ENCODE assay signal across 15 cellular contexts in the genomic region with DNA sequence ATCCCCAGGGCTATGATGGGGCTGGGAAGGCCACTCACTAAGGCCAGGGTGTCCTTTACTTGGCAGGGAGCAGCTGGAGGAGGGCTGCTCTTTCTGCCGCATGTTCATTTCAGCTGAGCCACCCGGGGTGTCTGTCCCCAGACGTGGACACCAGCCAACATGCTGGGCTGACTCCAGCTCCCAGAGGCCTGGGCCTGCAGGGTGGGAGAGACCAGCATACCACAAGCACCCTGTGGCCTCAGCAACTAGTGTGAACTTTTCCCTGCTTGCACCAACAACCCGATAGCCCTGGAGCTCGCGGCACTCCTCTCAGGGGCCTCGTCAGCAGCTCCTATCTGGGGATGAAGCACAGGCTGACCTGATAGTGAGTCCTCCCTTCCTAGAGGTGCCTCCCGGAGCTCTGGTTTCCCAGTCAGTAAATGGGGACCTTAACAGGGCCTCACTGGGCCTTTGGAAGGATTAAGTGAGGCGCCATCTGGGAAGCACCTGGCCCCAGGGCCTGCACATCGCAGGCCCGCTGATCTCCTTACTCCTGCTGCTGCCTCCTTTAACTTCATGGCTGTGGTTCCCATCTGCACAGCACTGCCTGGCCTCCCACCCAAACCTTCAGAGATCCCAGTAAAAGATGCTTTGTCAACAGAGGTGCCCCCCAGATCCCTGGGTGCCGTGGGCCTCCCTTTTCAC.
DNase-seq lines count a peak whose midpoint lies in the region; ATAC-seq and TF ChIP-seq lines count a peak whose summit lies in the region.
"Had no signal": no experiment of that assay in that cellular context is flagged by ENCODE, and none has a peak within 500 bp of the region (broad histone marks: within the 10 kb centered on the region; RNA-seq: fewer than 3 reads in every experiment).

No MANE protein-coding gene starts in this region.

- ATAC-seq in upper lobe of right lung, result peak; percentile 22
- no peak for ATAC-seq in HG03159 (IDR thresholded peaks at IDR 0.05; ENCODE audit: unreplicated experiment)
- ATAC-seq: mucosa of descending colon had no signal

- H3K18ac ChIP-seq in mesendoderm (ENCODE audit: low read length), result no peak overlapping the region

- H3K27me3 Mint-ChIP-seq in Calu3 (ENCODE audit: unreplicated experiment), result no peaks in the 10 kb centered on the region
- H3K27me3 Mint-ChIP-seq: activated CD4-positive, alpha-beta T cell treated with anti-CD3 and anti-CD28 coated beads, Interleukin-2, amount 10 ng/mL, durations not matched to agents 7 days and 5 days had no signal

- H3K23ac ChIP-seq in mesendoderm (ENCODE audit: low read length), result peak overlapping the region; percentile 15

- no peak overlapping the region for H3K27ac Mint-ChIP-seq in Calu3 (ENCODE audit: unreplicated experiment)
- H3K27ac Mint-ChIP-seq: activated CD4-positive, alpha-beta T cell treated with anti-CD3 and anti-CD28 coated beads, Interleukin-2, amount 10 ng/mL, durations not matched to agents 7 days and 5 days; CD8-positive, alpha-beta memory T cell had no signal

- no peak overlapping the region for H3K9ac ChIP-seq in mesendoderm (ENCODE audit: low read length)
- H3K9ac ChIP-seq: GM23248 had no signal

- H3K9me3 ChIP-seq in esophagus muscularis mucosa, result no peaks in the 10 kb centered on the region
- H3K9me3 ChIP-seq in upper lobe of right lung, result no peaks in the 10 kb centered on the region
- H3K9me3 ChIP-seq: mucosa of descending colon had no signal

- no peak overlapping the region for H4K5ac ChIP-seq in mesendoderm (ENCODE audit: low read length)

- H3K36me3 ChIP-seq in esophagus muscularis mucosa (no peaks in the 10 kb centered on the region), mesendoderm (ENCODE audit: control insufficient read depth, insufficient read depth, low read length) (no peaks in the 10 kb centered on the region), upper lobe of right lung (no peaks in the 10 kb centered on the region)

- H3K4me3 ChIP-seq in esophagus muscularis mucosa (no peak overlapping the region), mesendoderm (ENCODE audit: low read length) (no peak overlapping the region), upper lobe of right lung (no peak overlapping the region)
- H3K4me3 ChIP-seq: GM23248, mucosa of descending colon had no signal

- peaks cover 66 to 86% (median 73%) of the 10 kb centered on the region in 4 donors for H3K4me1 ChIP-seq in esophagus muscularis mucosa
- no peaks in the 10 kb centered on the region for H3K4me1 ChIP-seq in mesendoderm (ENCODE audit: control insufficient read depth, low read depth, low read length)
- H3K4me1 ChIP-seq in upper lobe of right lung, result peaks cover 30% of the 10 kb centered on the region

- TF ChIP-seq POLR2A in esophagus muscularis mucosa (IDR thresholded peaks at IDR 0.05; ENCODE audit: low read depth), result no peak

- DNase-seq in NCI-H1105 treated with DMSO at 0.1 percent for 48 hours (lab: John Stamatoyannopoulos, UW) (peak; percentile 3), NCI-H1105 (lab: John Stamatoyannopoulos, UW) (no peak), esophagus muscularis mucosa (ENCODE audit: extremely low spot score) (no peak), mesendoderm (no peak), upper lobe of right lung (no peak), Calu3 (no peak), glomerular visceral epithelial cell (ENCODE audit: extremely low spot score) (no peak)
- DNase-seq: 8988T; activated CD4-positive, alpha-beta T cell treated with anti-CD3 and anti-CD28 coated beads, Interleukin-2, amount 10 ng/mL, durations not matched to agents 7 days and 5 days; CD8-positive, alpha-beta memory T cell; GM23248; mucosa of descending colon; NCI-H1417 treated with DMSO at 0.1 percent for 48 hours; RPMI8226 had no signal

- H3K9me3 Mint-ChIP-seq in Calu3 (ENCODE audit: low read depth, unreplicated experiment), result no peaks in the 10 kb centered on the region
- H3K9me3 Mint-ChIP-seq: activated CD4-positive, alpha-beta T cell treated with anti-CD3 and anti-CD28 coated beads, Interleukin-2, amount 10 ng/mL, durations not matched to agents 7 days and 5 days; CD8-positive, alpha-beta memory T cell had no signal

- H3K4me2 ChIP-seq in mesendoderm (ENCODE audit: low read length), result no peak overlapping the region

- H3K36me3 Mint-ChIP-seq in Calu3 (ENCODE audit: insufficient read depth, unreplicated experiment), result no peaks in the 10 kb centered on the region
- H3K36me3 Mint-ChIP-seq: CD8-positive, alpha-beta memory T cell had no signal

- H3K27ac ChIP-seq in esophagus muscularis mucosa (replicated peaks in 1 of 4) (peak overlapping the region; percentile 26 to 56 (median 46)), mesendoderm (ENCODE audit: low read depth, low read length) (no peak overlapping the region), upper lobe of right lung (peak overlapping the region; percentile 3)
- H3K27ac ChIP-seq: GM23248 had no signal

- TF ChIP-seq CTCF in esophagus muscularis mucosa (IDR thresholded peaks at IDR 0.05) (no peak), upper lobe of right lung (IDR thresholded peaks at IDR 0.05) (no peak), Calu3 (IDR thresholded peaks at IDR 0.05; ENCODE audit: unreplicated experiment) (no peak)

- whole genome bisulfite sequencing in esophagus muscularis mucosa, result 100% methylated on average over 2 of the region's 12 CpGs
- no CpG with 5 or more reads among the region's 12 CpGs for WGBS in mesendoderm (ENCODE audit: extremely low coverage, insufficient coverage, low lambda C conversion rate)

- no peaks in the 10 kb centered on the region for H3K79me1 ChIP-seq in mesendoderm (ENCODE audit: low read length)

- no peak overlapping the region for H3K4me3 Mint-ChIP-seq in Calu3 (ENCODE audit: low read depth, unreplicated experiment)
- H3K4me3 Mint-ChIP-seq: activated CD4-positive, alpha-beta T cell treated with anti-CD3 and anti-CD28 coated beads, Interleukin-2, amount 10 ng/mL, durations not matched to agents 7 days and 5 days; CD8-positive, alpha-beta memory T cell had no signal

- H3K56ac ChIP-seq in mesendoderm (ENCODE audit: low read length), result no peak overlapping the region

- no peaks in the 10 kb centered on the region for H3K79me2 ChIP-seq in mesendoderm (ENCODE audit: control insufficient read depth, insufficient read depth, low read length)

- H3K27me3 ChIP-seq in esophagus muscularis mucosa, result no peaks in the 10 kb centered on the region
- no peaks in the 10 kb centered on the region for H3K27me3 ChIP-seq in mesendoderm (ENCODE audit: insufficient read depth, low read length, poor library complexity)
- no peaks in the 10 kb centered on the region for H3K27me3 ChIP-seq in upper lobe of right lung

- H4K8ac ChIP-seq in mesendoderm (ENCODE audit: low read depth, low read length), result no peak overlapping the region

- intact Hi-C loops in esophagus muscularis mucosa (cut with DNase I) (no loop called here), upper lobe of right lung (cut with DNase I) (no loop called here), Calu3 (cut with micrococcal nuclease; ENCODE audit: unreplicated experiment) (no loop called here)

- H2AK5ac ChIP-seq in mesendoderm (ENCODE audit: low read length), result no peak overlapping the region

- CTCF ChIA-PET in Calu3 (lab: Charles Lee), result no interaction called here

- no peak overlapping the region for H2BK120ac ChIP-seq in mesendoderm (ENCODE audit: low read depth, low read length)

- H2BK15ac ChIP-seq in mesendoderm (replicated peaks; ENCODE audit: low read depth), result no peak overlapping the region

- no peak for TF ChIP-seq EP300 in esophagus muscularis mucosa (IDR thresholded peaks at IDR 0.05)

- no peak overlapping the region for H3K4ac ChIP-seq in mesendoderm (ENCODE audit: low read depth, low read length)

- H3K4me1 Mint-ChIP-seq in Calu3 (ENCODE audit: low read depth, unreplicated experiment), result no peaks in the 10 kb centered on the region
- H3K4me1 Mint-ChIP-seq: activated CD4-positive, alpha-beta T cell treated with anti-CD3 and anti-CD28 coated beads, Interleukin-2, amount 10 ng/mL, durations not matched to agents 7 days and 5 days; CD8-positive, alpha-beta memory T cell had no signal

- BruUV-seq in Calu3 (replicated peaks; lab: Mats Ljungman, UMichigan), result no TSS peak

- no peak overlapping the region for H2BK5ac ChIP-seq in mesendoderm (ENCODE audit: low read length)
